8 cellular contexts compared by ENCODE assay signal in the genomic region with DNA sequence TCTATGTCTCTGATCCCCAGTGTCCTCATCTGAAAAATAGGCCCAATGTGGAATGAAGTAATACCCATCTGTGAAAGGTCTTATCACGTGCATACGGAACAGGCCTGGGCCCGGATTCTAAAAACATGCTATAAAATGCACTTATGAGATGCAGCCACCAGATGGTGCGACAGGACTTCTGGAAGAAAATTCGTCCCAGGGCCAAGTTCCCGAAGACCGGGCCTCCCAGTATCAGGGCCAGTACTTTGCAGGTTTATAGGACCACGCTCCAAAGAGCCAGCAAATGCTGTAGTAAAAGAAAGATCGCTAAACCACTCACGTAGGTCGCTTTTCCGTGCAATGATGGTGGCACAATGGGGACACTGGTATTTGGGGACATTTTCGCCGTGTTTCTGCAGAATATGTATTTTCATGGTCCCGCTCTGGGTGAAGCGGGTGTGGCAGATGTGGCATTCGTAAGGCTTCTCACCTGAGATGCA. TPM values are rescaled to one million over a fixed set of nuclear protein-coding genes. Genes with fewer than 3 reads are reported as not detected.
A peak's percentile ranks its signal among the peaks of the same experiment; 100 is the strongest.
DNase-seq lines count a peak whose midpoint lies in the region; FAIRE-seq and TF ChIP-seq lines count a peak whose summit lies in the region.

No MANE protein-coding gene starts in this region.

- peak; percentile 56 for DNase-seq in CD14-positive monocyte (ENCODE audit: low spot score)
- peak; percentile 73 for DNase-seq in H9
- peak; percentile 82 for DNase-seq in OCI-M1 (lab: John Stamatoyannopoulos, UW)
- DNase-seq in cardiac fibroblast (ENCODE audit: low read depth in 2 of 2) = peak; percentile 81 to 85
- peak; percentile 19 for DNase-seq in stimulated activated CD4-positive, alpha-beta T cell treated with anti-CD3 and anti-CD28 coated beads, Interleukin-4, amount 100 ng/mL, for 24 hours
- DNase-seq in activated T-helper 2 cell treated with anti-CD3 and anti-CD28 coated beads, Interferon-gamma antibody, Interleukin-2, Interleukin-4, amounts not matched to agents 10 μg/mL and 5 μg/mL and 100 μg/mL, durations not matched to agents 14 hours and 24 hours and 36 hours (ENCODE audit: low spot score) = no peak
- no peak for DNase-seq in activated CD8-positive, alpha-beta memory T cell treated with anti-CD3 and anti-CD28 coated beads for 24 hours

- H2BK20ac ChIP-seq in H9 (ENCODE audit: low read depth, low read length, poor library complexity, severe bottlenecking) = no peak overlapping the region

- H3K27me3 Mint-ChIP-seq in CD14-positive monocyte (ENCODE audit: low read depth in 3 of 3) = peaks cover 38 to 43% (median 42%) of the 10 kb centered on the region in 3 donors
- no peaks in the 10 kb centered on the region; the same call in 1 of the 2 replicates for H3K27me3 Mint-ChIP-seq in H9 (ENCODE audit: low read depth)
- H3K27me3 Mint-ChIP-seq in activated T-helper 2 cell treated with anti-CD3 and anti-CD28 coated beads, Interferon-gamma antibody, Interleukin-2, Interleukin-4, amounts not matched to agents 10 μg/mL and 5 μg/mL and 100 μg/mL, durations not matched to agents 14 hours and 24 hours and 36 hours (ENCODE audit: low read depth) = peaks cover 9% of the 10 kb centered on the region

- H3K18ac ChIP-seq in H9 (ENCODE audit: insufficient read length, low read depth, low read length) = no peak overlapping the region

- H2AK5ac ChIP-seq in H9 (ENCODE audit: insufficient read length, low read length) = no peak overlapping the region

- WGBS in H9 (ENCODE audit: extremely low coverage, insufficient read length, low lambda C conversion rate) = no CpG with 5 or more reads among the region's 17 CpGs

- no peak overlapping the region for H3K4ac ChIP-seq in H9 (ENCODE audit: low read depth, low read length)

- H4K8ac ChIP-seq in H9 (replicated peaks; ENCODE audit: insufficient read length, low read depth, low read length) = no peak overlapping the region

- H3K79me2 ChIP-seq in H9 (ENCODE audit: insufficient read depth, low read length) = no peaks in the 10 kb centered on the region

- no peak overlapping the region for H2AFZ ChIP-seq in H9 (ENCODE audit: low read length)

- H3K9me3 ChIP-seq in H9 (ENCODE audit: control insufficient read depth, low read depth, low read length) = no peaks in the 10 kb centered on the region

- no peak overlapping the region for H2BK5ac ChIP-seq in H9 (ENCODE audit: insufficient read length, low read length)

- H3K4me1 Mint-ChIP-seq in CD14-positive monocyte (peaks cover 4% of the 10 kb centered on the region), H9 (peaks cover 28% of the 10 kb centered on the region in 2 experiments)
- H3K4me1 Mint-ChIP-seq in activated T-helper 2 cell treated with anti-CD3 and anti-CD28 coated beads, Interferon-gamma antibody, Interleukin-2, Interleukin-4, amounts not matched to agents 10 μg/mL and 5 μg/mL and 100 μg/mL, durations not matched to agents 14 hours and 24 hours and 36 hours (ENCODE audit: low read depth) = no peaks in the 10 kb centered on the region

- H3K36me3 Mint-ChIP-seq in CD14-positive monocyte (no peaks in the 10 kb centered on the region), H9 (ENCODE audit: insufficient read depth in 1 of 3, low read depth in 3 of 3) (no peaks in the 10 kb centered on the region)
- H3K36me3 Mint-ChIP-seq in activated T-helper 2 cell treated with anti-CD3 and anti-CD28 coated beads, Interferon-gamma antibody, Interleukin-2, Interleukin-4, amounts not matched to agents 10 μg/mL and 5 μg/mL and 100 μg/mL, durations not matched to agents 14 hours and 24 hours and 36 hours (ENCODE audit: low read depth) = no peaks in the 10 kb centered on the region

- no peaks in the 10 kb centered on the region for H3K27me3 ChIP-seq in H9 (ENCODE audit: insufficient read depth, low read length)

- peaks cover 6% of the 10 kb centered on the region; the same call in 1 of the 2 replicates for H3K4me1 ChIP-seq in H9 (ENCODE audit: insufficient read depth, low read length)

- H3K9me3 Mint-ChIP-seq in CD14-positive monocyte = no peaks in the 10 kb centered on the region
- no peaks in the 10 kb centered on the region for H3K9me3 Mint-ChIP-seq in H9
- H3K9me3 Mint-ChIP-seq in activated T-helper 2 cell treated with anti-CD3 and anti-CD28 coated beads, Interferon-gamma antibody, Interleukin-2, Interleukin-4, amounts not matched to agents 10 μg/mL and 5 μg/mL and 100 μg/mL, durations not matched to agents 14 hours and 24 hours and 36 hours = no peaks in the 10 kb centered on the region

- no peak overlapping the region for H3K23ac ChIP-seq in H9 (ENCODE audit: insufficient read length, low read depth, low read length)

- no peak overlapping the region for H2BK120ac ChIP-seq in H9 (ENCODE audit: low read depth, low read length, poor library complexity, severe bottlenecking)

- no peak overlapping the region for H3K4me3 ChIP-seq in cardiac fibroblast (replicated peaks in 1 of 2; ENCODE audit: low read depth in 2 of 2, low read length in 2 of 2)

- H3K4me3 Mint-ChIP-seq in CD14-positive monocyte = peak overlapping the region in 1 of 2 donors; percentile 57
- no peak overlapping the region for H3K4me3 Mint-ChIP-seq in H9
- H3K4me3 Mint-ChIP-seq in activated T-helper 2 cell treated with anti-CD3 and anti-CD28 coated beads, Interferon-gamma antibody, Interleukin-2, Interleukin-4, amounts not matched to agents 10 μg/mL and 5 μg/mL and 100 μg/mL, durations not matched to agents 14 hours and 24 hours and 36 hours (ENCODE audit: low read depth) = no peak overlapping the region

- peak; percentile 45 for FAIRE-seq in islet of Langerhans (lab: Jason Lieb, UNC)

- H4K20me1 ChIP-seq in H9 (ENCODE audit: control insufficient read depth, insufficient read depth, insufficient read length) = no peaks in the 10 kb centered on the region

- no peak overlapping the region for H4K5ac ChIP-seq in H9 (ENCODE audit: insufficient read length, low read depth, low read length)

- no peak overlapping the region for H3K14ac ChIP-seq in H9 (ENCODE audit: insufficient read depth, low read length)

- no peak overlapping the region for H3K27ac ChIP-seq in H9 (ENCODE audit: insufficient read length, low read depth, low read length)

- no peak overlapping the region for H3K9ac ChIP-seq in H9 (ENCODE audit: extremely low read depth, insufficient read length, low read length)

- H3K79me1 ChIP-seq in H9 (ENCODE audit: insufficient read depth, low read depth, low read length, poor library complexity, severe bottlenecking) = no peaks in the 10 kb centered on the region

- H3K4me2 ChIP-seq in H9 (ENCODE audit: insufficient read depth, insufficient read length, low read length) = no peak overlapping the region

- H2BK12ac ChIP-seq in H9 (ENCODE audit: insufficient read length, low read depth, low read length) = no peak overlapping the region

- H3T11ph ChIP-seq in H9 (ENCODE audit: low read length) = no peak overlapping the region

- intact Hi-C loops in CD14-positive monocyte (cut with micrococcal nuclease) = loop anchor here (1.0 to 5.0 kb wide), 3 partner anchors 80 to 698 kb away; no protein-coding TSS in a partner anchor
- intact Hi-C loops in activated T-helper 2 cell treated with anti-CD3 and anti-CD28 coated beads, Interferon-gamma antibody, Interleukin-2, Interleukin-4, amounts not matched to agents 10 μg/mL and 5 μg/mL and 100 μg/mL, durations not matched to agents 14 hours and 24 hours and 36 hours (cut with micrococcal nuclease) = loop anchor here (1.0 kb wide), 1 partner anchor 81 kb away; no protein-coding TSS in a partner anchor

- H3K23me2 ChIP-seq in H9 (ENCODE audit: insufficient read length, low read depth, low read length, poor library complexity, severe bottlenecking) = no peaks in the 10 kb centered on the region

- no peak overlapping the region for H3K56ac ChIP-seq in H9 (ENCODE audit: insufficient read length, low read depth, low read length)

- TF ChIP-seq CTCF in CD14-positive monocyte (IDR thresholded peaks at IDR 0.05) (peak; percentile 85), H9 (conservative IDR thresholded peaks at IDR 0.05) (peak; percentile 89), cardiac fibroblast (IDR thresholded peaks at IDR 0.05; ENCODE audit: low read depth, low read length) (peak; percentile 74)

- H3K27ac Mint-ChIP-seq in CD14-positive monocyte = no peak overlapping the region
- H3K27ac Mint-ChIP-seq in H9 = no peak overlapping the region
- no peak overlapping the region for H3K27ac Mint-ChIP-seq in activated T-helper 2 cell treated with anti-CD3 and anti-CD28 coated beads, Interferon-gamma antibody, Interleukin-2, Interleukin-4, amounts not matched to agents 10 μg/mL and 5 μg/mL and 100 μg/mL, durations not matched to agents 14 hours and 24 hours and 36 hours

- no peak overlapping the region for H2BK15ac ChIP-seq in H9 (ENCODE audit: low read depth, low read length)

- H4K91ac ChIP-seq in H9 (ENCODE audit: insufficient read length, low read depth, low read length) = no peak overlapping the region

RNA-seq across cellular contexts. Expression of gene CTCFL, which starts 10.6 kb away (rescaled TPM):
- polyA plus RNA-seq in CD14-positive monocyte = not detected
- total RNA-seq in H9 (2021) = 0.79 and 0.90 TPM in 2 replicates
- not detected in 2 replicates for total RNA-seq in activated T-helper 2 cell treated with anti-CD3 and anti-CD28 coated beads, Interferon-gamma antibody, Interleukin-2, Interleukin-4, amounts not matched to agents 10 μg/mL and 5 μg/mL and 100 μg/mL, durations not matched to agents 14 hours and 24 hours and 36 hours

RNA-seq across cellular contexts. Expression of gene PCK1, which starts 46.6 kb away (rescaled TPM):
- polyA plus RNA-seq in CD14-positive monocyte = not detected
- total RNA-seq in H9 (2021) = not detected in 2 replicates
- not detected in 2 replicates for total RNA-seq in activated T-helper 2 cell treated with anti-CD3 and anti-CD28 coated beads, Interferon-gamma antibody, Interleukin-2, Interleukin-4, amounts not matched to agents 10 μg/mL and 5 μg/mL and 100 μg/mL, durations not matched to agents 14 hours and 24 hours and 36 hours

Comparison
In these comparisons a context has a peak if more than half of its experiments do, and no peak if none do; other contexts are left out.
1. DNase-seq: peak in CD14-positive monocyte (single experiment), H9 (single experiment), OCI-M1 (single experiment), cardiac fibroblast (2 of 2) and stimulated activated CD4-positive, alpha-beta T cell treated with anti-CD3 and anti-CD28 coated beads, Interleukin-4, amount 100 ng/mL, for 24 hours (single experiment); none in activated T-helper 2 cell treated with anti-CD3 and anti-CD28 coated beads, Interferon-gamma antibody, Interleukin-2, Interleukin-4, amounts not matched to agents 10 μg/mL and 5 μg/mL and 100 μg/mL, durations not matched to agents 14 hours and 24 hours and 36 hours (single experiment) and activated CD8-positive, alpha-beta memory T cell treated with anti-CD3 and anti-CD28 coated beads for 24 hours (single experiment).
2. Peak in every context shown above with its lines, with median percentiles within 50 percentile points of each other: CTCF ChIP-seq.